ENCODE assay signal across 1 cellular context in the genomic region with DNA sequence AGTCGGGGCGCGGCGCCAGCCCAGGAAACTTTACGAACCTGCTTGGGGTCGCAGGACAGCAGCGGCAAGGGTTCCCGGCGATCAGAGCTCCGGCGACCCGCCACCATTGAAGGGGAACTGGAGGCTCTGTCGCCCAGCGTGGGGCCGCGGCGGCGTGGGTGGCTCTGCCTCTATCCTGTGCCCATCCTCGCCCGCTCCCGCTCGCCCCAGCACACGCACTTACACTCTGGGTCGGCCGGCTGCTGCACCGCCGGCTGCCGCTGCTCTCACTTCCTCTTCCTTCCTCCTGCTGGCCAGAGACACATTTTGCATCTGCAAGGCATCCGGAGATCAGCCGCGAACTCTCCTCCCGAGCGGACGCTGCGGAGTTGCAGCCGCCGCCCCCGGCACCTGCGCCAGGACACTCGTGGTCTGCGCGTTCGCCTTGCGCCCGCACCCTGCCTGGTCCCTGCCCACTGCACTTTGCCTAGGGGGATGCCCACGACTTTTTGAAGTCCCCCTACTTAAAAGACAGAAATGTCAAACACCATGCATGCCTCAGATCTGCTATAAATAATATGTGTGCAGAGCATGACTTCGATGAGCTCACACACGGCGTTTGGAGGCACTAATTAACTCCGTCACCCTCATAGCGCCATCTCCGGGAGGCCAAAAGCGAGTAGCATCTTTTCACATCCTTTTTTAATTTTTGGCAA.
TF ChIP-seq lines count a peak whose summit lies in the region.

A gene with protein sequence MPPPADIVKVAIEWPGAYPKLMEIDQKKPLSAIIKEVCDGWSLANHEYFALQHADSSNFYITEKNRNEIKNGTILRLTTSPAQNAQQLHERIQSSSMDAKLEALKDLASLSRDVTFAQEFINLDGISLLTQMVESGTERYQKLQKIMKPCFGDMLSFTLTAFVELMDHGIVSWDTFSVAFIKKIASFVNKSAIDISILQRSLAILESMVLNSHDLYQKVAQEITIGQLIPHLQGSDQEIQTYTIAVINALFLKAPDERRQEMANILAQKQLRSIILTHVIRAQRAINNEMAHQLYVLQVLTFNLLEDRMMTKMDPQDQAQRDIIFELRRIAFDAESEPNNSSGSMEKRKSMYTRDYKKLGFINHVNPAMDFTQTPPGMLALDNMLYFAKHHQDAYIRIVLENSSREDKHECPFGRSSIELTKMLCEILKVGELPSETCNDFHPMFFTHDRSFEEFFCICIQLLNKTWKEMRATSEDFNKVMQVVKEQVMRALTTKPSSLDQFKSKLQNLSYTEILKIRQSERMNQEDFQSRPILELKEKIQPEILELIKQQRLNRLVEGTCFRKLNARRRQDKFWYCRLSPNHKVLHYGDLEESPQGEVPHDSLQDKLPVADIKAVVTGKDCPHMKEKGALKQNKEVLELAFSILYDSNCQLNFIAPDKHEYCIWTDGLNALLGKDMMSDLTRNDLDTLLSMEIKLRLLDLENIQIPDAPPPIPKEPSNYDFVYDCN (minus strand): TSS at position 228 of the 695 bp plus-strand sequence. CDS start 106,174 bp downstream, outside the sequence.

TF ChIP-seq in HEK293, 187 proteins besides CTCF, POLR2A, EP300 and RAD21 (continued from another document):
- TF ChIP-seq ZNF10 (tag by site-specific recombination; IDR thresholded peaks at IDR 0.05) (peak; percentile 37; the same call in 1 of the 2 replicates), ZNF785 (tag by site-specific recombination; IDR thresholded peaks at IDR 0.05) (no peak), ZNF184 (tag by site-specific recombination; IDR thresholded peaks at IDR 0.05) (no peak), ZNF561 (tag by site-specific recombination; IDR thresholded peaks at IDR 0.05; ENCODE audit: borderline replicate concordance) (peak; percentile 17), SCRT1 (tag by site-specific recombination; IDR thresholded peaks at IDR 0.05; ENCODE audit: borderline replicate concordance) (no peak), ZEB2 (tag by site-specific recombination; IDR thresholded peaks at IDR 0.05) (peak; percentile 75; the same call in 1 of the 2 replicates), ZNF394 (tag by site-specific recombination; IDR thresholded peaks at IDR 0.05; ENCODE audit: borderline replicate concordance) (peak; percentile 28; the same call in 1 of the 2 replicates), TRIM28 (IDR thresholded peaks at IDR 0.05; ENCODE audit: borderline replicate concordance, low read length) (peak; percentile 65), ZNF341 (tag by site-specific recombination; IDR thresholded peaks at IDR 0.05; ENCODE audit: low read depth) (peak; percentile 57), ZBTB21 (tag by site-specific recombination; IDR thresholded peaks at IDR 0.05) (peak; percentile 52; the same call in 1 of the 2 replicates), OSR2 (tag by site-specific recombination; IDR thresholded peaks at IDR 0.05) (0 out of 2 replicates have a peak, but pooled peaks have one; percentile 18), ZNF585B (tag by site-specific recombination; IDR thresholded peaks at IDR 0.05) (no peak), GLIS1 (tag by site-specific recombination; IDR thresholded peaks at IDR 0.05) (peak; percentile 42), ZBTB20 (tag by site-specific recombination; IDR thresholded peaks at IDR 0.05) (peak; percentile 79; the same call in 1 of the 2 replicates), ZNF423 (tag by site-specific recombination; IDR thresholded peaks at IDR 0.05) (no peak), ZXDB (tag by site-specific recombination; IDR thresholded peaks at IDR 0.05) (peak; percentile 57), ZNF843 (tag by site-specific recombination; IDR thresholded peaks at IDR 0.05) (0 out of 2 replicates have a peak, but pooled peaks have one; percentile 15), ZNF629 (tag by site-specific recombination; IDR thresholded peaks at IDR 0.05) (peak; percentile 76), KLF9 (tag by site-specific recombination; IDR thresholded peaks at IDR 0.05; ENCODE audit: low read depth) (0 out of 2 replicates have a peak, but pooled peaks have one; percentile 21), ZBTB48 (tag by site-specific recombination; IDR thresholded peaks at IDR 0.05) (peak; percentile 32; the same call in 1 of the 2 replicates), SP7 (tag by site-specific recombination; IDR thresholded peaks at IDR 0.05) (peak; percentile 71), ZBTB1 (tag by site-specific recombination; IDR thresholded peaks at IDR 0.05) (no peak), ZNF660 (tag by site-specific recombination; IDR thresholded peaks at IDR 0.05) (peak; percentile 67; the same call in 1 of the 2 replicates), ZNF157 (tag by site-specific recombination; IDR thresholded peaks at IDR 0.05) (no peak), ZNF2 (tag by site-specific recombination; IDR thresholded peaks at IDR 0.05) (peak; percentile 60; the same call in 1 of the 2 replicates), ZBTB8A (tag by site-specific recombination; IDR thresholded peaks at IDR 0.05) (peak; percentile 69), MZF1 (tag by site-specific recombination; IDR thresholded peaks at IDR 0.05; ENCODE audit: borderline replicate concordance) (no peak)
